In the genomic region with DNA sequence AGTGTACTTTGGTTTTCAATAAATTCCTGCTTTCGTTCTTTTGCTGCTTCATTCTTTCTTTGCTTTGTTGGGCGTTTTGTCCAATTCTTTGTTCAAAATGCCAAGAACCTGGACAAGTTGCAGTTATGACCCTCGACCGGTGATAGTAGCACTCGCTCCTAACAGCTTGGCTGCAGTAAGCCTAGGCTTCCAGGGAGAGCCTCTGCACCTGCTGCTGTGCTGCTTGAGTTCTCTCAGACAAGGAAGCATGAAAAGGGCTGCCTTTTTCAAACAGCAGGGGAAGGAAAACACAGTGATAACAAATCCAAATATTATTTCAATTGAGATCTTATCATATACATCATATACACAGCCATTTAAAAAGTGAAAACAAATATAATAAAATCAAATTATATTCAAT, we compare ENCODE assay signal across 17 cellular contexts. TPM values are rescaled to one million over a fixed set of nuclear protein-coding genes. Genes with fewer than 3 reads are reported as not detected.
DNase-seq lines count a peak whose midpoint lies in the region; ATAC-seq, FAIRE-seq and TF ChIP-seq lines count a peak whose summit lies in the region.
"Had no signal": no experiment of that assay in that cellular context is flagged by ENCODE, and none has a peak within 500 bp of the region (broad histone marks: within the 10 kb centered on the region; RNA-seq: fewer than 3 reads in every experiment).

No MANE protein-coding gene starts in this region.

- POLR2A ChIA-PET in PC-3 (lab: Charles Lee; ENCODE audit: unreplicated experiment) (no interaction called here), HepG2 (lab: Yijun Ruan, JAX) (no interaction called here)

- no peak for TF ChIP-seq RAD21 in HepG2 (CRISPR knock-in tag; IDR thresholded peaks at IDR 0.05)

- H3K36me3 ChIP-seq in PC-3 (ENCODE audit: low read depth, low read length) (no peaks in the 10 kb centered on the region), HepG2 (replicated peaks in 1 of 2; ENCODE audit: control insufficient read depth in 1 of 2, insufficient read depth in 2 of 2, low read length in 2 of 2) (no peaks in the 10 kb centered on the region), ovary (no peaks in the 10 kb centered on the region)
- H3K36me3 ChIP-seq: uterus had no signal

- no peaks in the 10 kb centered on the region for H3K9me3 Mint-ChIP-seq in glutamatergic neuron (ENCODE audit: unreplicated experiment)

- in situ Hi-C loops in HepG2 (cut with HindIII; ENCODE audit: extremely low pct_ligation_motif_present, low pct_unique_long_range_greater_than_20kb), result loop anchor here (5.0 kb wide), 1 partner anchor 167 kb away; no protein-coding TSS in a partner anchor

- 4% methylated on average over 5 of the region's 5 CpGs for WGBS in HepG2 (ENCODE audit: low lambda C conversion rate)
- WGBS in ovary, 3 donors, result 14 to 22% (median 18%) methylated on average over 5 of the region's 5 CpGs

- peaks cover 6% of the 10 kb centered on the region for H3K4me1 Mint-ChIP-seq in glutamatergic neuron (ENCODE audit: low read depth, unreplicated experiment)

- H3K9ac ChIP-seq in PC-3 (ENCODE audit: low read length) (peak overlapping the region; percentile 70), HepG2 (ENCODE audit: insufficient read depth, low read depth, low read length) (no peak overlapping the region)
- H3K9ac ChIP-seq: KMS-11, parathyroid adenoma had no signal

- H3K4me2 ChIP-seq in PC-3 (ENCODE audit: low read length) (peak overlapping the region; percentile 60), HepG2 (ENCODE audit: low read depth, low read length) (peak overlapping the region; percentile 87)
- H3K4me2 ChIP-seq: KMS-11 had no signal

- peaks cover 16% of the 10 kb centered on the region for H3F3A ChIP-seq in PC-3 (ENCODE audit: low read length, unreplicated experiment)

- no peak for TF ChIP-seq CTCF in PC-3 (conservative IDR thresholded peaks at IDR 0.05; ENCODE audit: low read depth, low read length)
- no peak for TF ChIP-seq CTCF in HepG2 (CRISPR knock-in tag; IDR thresholded peaks at IDR 0.05)
- TF ChIP-seq CTCF in ovary (IDR thresholded peaks at IDR 0.05), result no peak
- no peak for TF ChIP-seq CTCF in glutamatergic neuron (IDR thresholded peaks at IDR 0.05; ENCODE audit: partially characterized antibody, unreplicated experiment)

- intact Hi-C loops in PC-3 (cut with micrococcal nuclease) (loop anchor here (1.0 to 2.0 kb wide), 2 partner anchors 21 to 38 kb away; no protein-coding TSS in a partner anchor), HepG2 (cut with micrococcal nuclease; ENCODE audit: unreplicated experiment) (loop anchor here (1.0 to 2.0 kb wide), 2 partner anchors 37 to 169 kb away; no protein-coding TSS in a partner anchor), ovary (cut with DNase I) (loop anchor here (2.0 to 10.0 kb wide), 6 partner anchors 157 to 495 kb away; no protein-coding TSS in a partner anchor)

- H3K9me2 ChIP-seq in PC-3 (replicated peaks; ENCODE audit: low read length), result no peaks in the 10 kb centered on the region

- peak overlapping the region; percentile 40; the same call in 1 of the 2 replicates for H3K4me3 ChIP-seq in PC-3 (ENCODE audit: low read length)
- H3K4me3 ChIP-seq in HepG2 (replicated peaks in 1 of 3; ENCODE audit: insufficient read depth in 1 of 3, low read depth in 2 of 3, low read length in 3 of 3), result peak overlapping the region in 2 of 3 experiments; percentile 41; a peak in 4 of 6 replicates
- no peak overlapping the region for H3K4me3 ChIP-seq in ovary
- H3K4me3 ChIP-seq: coronary artery, GM12878, uterus had no signal

- H3K27me3 ChIP-seq in PC-3 (ENCODE audit: low read length), result no peaks in the 10 kb centered on the region
- H3K27me3 ChIP-seq in HepG2 (ENCODE audit: control insufficient read depth in 1 of 2, insufficient read depth in 2 of 2, low read length in 2 of 2), result peaks cover 4 to 24% of the 10 kb centered on the region in 2 experiments; a peak in 4 of 5 replicates
- H3K27me3 ChIP-seq in ovary, result no peaks in the 10 kb centered on the region

- peaks cover 7% of the 10 kb centered on the region for H3K27me3 Mint-ChIP-seq in glutamatergic neuron (ENCODE audit: unreplicated experiment)

- no peak for TF ChIP-seq EP300 in HepG2 (IDR thresholded peaks at IDR 0.05; ENCODE audit: low read depth in 2 of 2, low read length in 2 of 2)
- TF ChIP-seq EP300 in HepG2 (CRISPR knock-in tag; IDR thresholded peaks at IDR 0.05; ENCODE audit: borderline replicate concordance), result no peak
- TF ChIP-seq EP300 in ovary (IDR thresholded peaks at IDR 0.05), result no peak

- H3K4me3 Mint-ChIP-seq in glutamatergic neuron (ENCODE audit: unreplicated experiment), result no peak overlapping the region

- no peak for TF ChIP-seq POLR2A in HepG2 (IDR thresholded peaks at IDR 0.05; ENCODE audit: insufficient read depth in 1 of 2, low read depth in 2 of 2, low read length in 2 of 2)
- no peak for TF ChIP-seq POLR2A in ovary (IDR thresholded peaks at IDR 0.05)

- H2AFZ ChIP-seq in PC-3 (ENCODE audit: low read length) (no peak overlapping the region), HepG2 (ENCODE audit: low read length) (no peak overlapping the region)
- H2AFZ ChIP-seq: parathyroid adenoma had no signal

- H3K27ac ChIP-seq in PC-3 (ENCODE audit: low read length) (peak overlapping the region; percentile 97), HepG2 (ENCODE audit: extremely low read length, insufficient read depth, low read length) (no peak overlapping the region), ovary (no peak overlapping the region)
- H3K27ac ChIP-seq: coronary artery, KMS-11, parathyroid adenoma, uterus had no signal

- peaks cover 2% of the 10 kb centered on the region for H3K36me3 Mint-ChIP-seq in glutamatergic neuron (ENCODE audit: unreplicated experiment)

- TSS peak; percentile 83 for BruUV-seq in PC-3 (replicated peaks; lab: Mats Ljungman, UMichigan)
- no TSS peak for BruUV-seq in HepG2 (replicated peaks; lab: Mats Ljungman, UMichigan)

- H4K20me1 ChIP-seq in PC-3 (ENCODE audit: low read length), result no peaks in the 10 kb centered on the region
- H4K20me1 ChIP-seq in HepG2 (ENCODE audit: insufficient read depth, low read length), result no peaks in the 10 kb centered on the region

- H3K4me1 ChIP-seq in PC-3 (ENCODE audit: insufficient read depth, low read length) (peaks cover 67% of the 10 kb centered on the region), HepG2 (ENCODE audit: insufficient read depth, low read length) (peaks cover 50% of the 10 kb centered on the region), ovary (ENCODE audit: insufficient read depth) (no peaks in the 10 kb centered on the region)
- H3K4me1 ChIP-seq: parathyroid adenoma, uterus had no signal

- ATAC-seq in PC-3 (peak; percentile 6), HepG2 (peak; percentile 12; the same call in 2 of the 3 replicates), GM21529 (IDR thresholded peaks at IDR 0.05; ENCODE audit: unreplicated experiment) (no peak)
- ATAC-seq: stimulated activated naive CD8-positive, alpha-beta T cell treated with anti-CD3 and anti-CD28 coated beads, Interleukin-15, Interleukin-2, amounts not matched to agents 100 U/mL and 50 U/mL, for 24 hours had no signal

- no peak for FAIRE-seq in HepG2 (lab: Jason Lieb, UNC)
- FAIRE-seq: astrocyte, GM12878, keratinocyte had no signal

- H3K27ac Mint-ChIP-seq in glutamatergic neuron (ENCODE audit: unreplicated experiment), result no peak overlapping the region

- peak; percentile 60 for DNase-seq in DMS53 treated with DMSO at 0.1 percent for 48 hours (lab: John Stamatoyannopoulos, UW; ENCODE audit: unreplicated experiment)
- DNase-seq in NCI-H1092 (lab: John Stamatoyannopoulos, UW), result peak; percentile 56
- peak; percentile 44 for DNase-seq in PC-3
- no peak for DNase-seq in HepG2 (ENCODE audit: low spot score)
- DNase-seq in ovary, result no peak
- no peak for DNase-seq in glutamatergic neuron
- DNase-seq: activated gamma-delta T cell treated with Interleukin-2 at 50 U/mL for 16 hours; C1 segment of cervical spinal cord; stimulated activated naive CD8-positive, alpha-beta T cell treated with anti-CD3 and anti-CD28 coated beads, Interleukin-15, Interleukin-2, amounts not matched to agents 100 U/mL and 50 U/mL, for 24 hours; uterus had no signal

- no peaks in the 10 kb centered on the region for H3K9me3 ChIP-seq in PC-3 (ENCODE audit: low read length)
- no peaks in the 10 kb centered on the region for H3K9me3 ChIP-seq in HepG2 (ENCODE audit: low read length)
- no peaks in the 10 kb centered on the region for H3K9me3 ChIP-seq in ovary
- H3K9me3 ChIP-seq: uterus had no signal

- H3K79me2 ChIP-seq in PC-3 (ENCODE audit: low read length), result peaks cover 5% of the 10 kb centered on the region
- no peaks in the 10 kb centered on the region for H3K79me2 ChIP-seq in HepG2 (ENCODE audit: insufficient read depth, low read length)
- H3K79me2 ChIP-seq: parathyroid adenoma had no signal

- CTCF ChIA-PET in PC-3 (lab: Charles Lee) (no interaction called here), HepG2 (lab: Yijun Ruan, JAX; ENCODE audit: low intra/inter-chr PET ratio, low total read pairs) (interaction anchor here (2.0 to 4.1 kb wide), 2 partner anchors 116 to 168 kb away, joined by 7 to 51 read pairs; no protein-coding TSS in a partner anchor)

RNA-seq across cellular contexts. Expression of gene RIPK4, which starts 12.8 kb away (rescaled TPM):
- total RNA-seq in PC-3 (2014; rRNA removed) (252 and 333 TPM in 2 replicates), HepG2 (2016; rRNA removed; fragmentation: Illumina TruSeq; extraction: Trizol) (4.9 and 5.3 TPM in 2 replicates), ovary (10 to 100 TPM in 1 of 7 donors, 1 to 10 TPM in 3, under 1 TPM in 3; 0.08 to 12.4 (median 1.5) TPM), glutamatergic neuron (ENCODE audit: unreplicated experiment) (2.9 TPM)
- 0.51 and 0.71 TPM in 2 replicates for total RNA-seq in HepG2 (2016; cell fraction: cytosol; rRNA removed; fragmentation: Illumina TruSeq; extraction: Trizol; ENCODE audit: low read depth)
- 4.4 and 5.2 TPM in 2 replicates for total RNA-seq in HepG2 (2016; cell fraction: insoluble cytoplasmic fraction; rRNA removed; fragmentation: Illumina TruSeq; extraction: Trizol)
- total RNA-seq in HepG2 (2016; cell fraction: membrane; rRNA removed; fragmentation: Illumina TruSeq; extraction: Trizol), result 2.1 and 2.3 TPM in 2 replicates
- total RNA-seq in HepG2 (2016; cell fraction: nucleus; rRNA removed; fragmentation: Illumina TruSeq; extraction: Trizol), result 3.5 and 4.3 TPM in 2 replicates
- polyA plus RNA-seq in HepG2 (2011; rRNA removed) (3.1 and 3.7 TPM in 2 replicates), ovary (under 1 TPM; 0.08 to 0.10 TPM)
- 2.8 TPM in 2 replicates for polyA plus RNA-seq in HepG2 (2011; cell fraction: cytosol; rRNA removed)
- 11.6 and 15.3 TPM in 2 replicates for polyA plus RNA-seq in HepG2 (2011; cell fraction: nucleus; rRNA removed)
- 5.1 and 8.2 TPM in 2 replicates for polyA plus RNA-seq in HepG2 (2012)
- 0.29 and 0.38 TPM in 2 replicates for polyA plus RNA-seq in HepG2 (2016; cell fraction: cytosol; fragmentation: Illumina TruSeq; extraction: Trizol; ENCODE audit: low read depth)
- 3.7 and 4.2 TPM in 2 replicates for polyA plus RNA-seq in HepG2 (2016; cell fraction: insoluble cytoplasmic fraction; fragmentation: Illumina TruSeq; extraction: Trizol; ENCODE audit: low read depth)
- 0.65 and 1.0 TPM in 2 replicates for polyA plus RNA-seq in HepG2 (2016; cell fraction: membrane; fragmentation: Illumina TruSeq; extraction: Trizol; ENCODE audit: low read depth)
- 6.2 and 7.7 TPM in 2 replicates for polyA plus RNA-seq in HepG2 (2016; cell fraction: nucleus; fragmentation: Illumina TruSeq; extraction: Trizol; ENCODE audit: insufficient read depth, low read depth)
- 0.70 and 14.5 TPM in 2 replicates for polyA minus RNA-seq in HepG2 (2011; rRNA and poly(A)+ RNA removed; ENCODE audit: low replicate concordance)
- polyA minus RNA-seq in HepG2 (2011; cell fraction: cytosol; rRNA and poly(A)+ RNA removed), result 6.3 and 8.3 TPM in 2 replicates
- 4.6 and 8.5 TPM in 2 replicates for polyA minus RNA-seq in HepG2 (2011; cell fraction: nucleus; rRNA and poly(A)+ RNA removed)
- polyA plus RNA-seq: GM12878 had no signal

Comparison
In these comparisons a context has a peak if more than half of its experiments do, and no peak if none do; other contexts are left out.
1. DNase-seq: peak in DMS53 treated with DMSO at 0.1 percent for 48 hours (single experiment), NCI-H1092 (single experiment) and PC-3 (single experiment); none in HepG2 (single experiment), ovary (0 of 5) and glutamatergic neuron (single experiment).
2. RNA of gene RIPK4, which starts 12.8 kb away (total RNA-seq): 252 to 333 TPM in PC-3; 0.51 to 5.3 TPM in HepG2, 2.9 TPM in glutamatergic neuron (single experiment) and 0.08 to 12.4 TPM in ovary; every median in the first group is over 10 times any median in the second.